In genomic region chr10:109895095-109895818, GRCh38 we compare ENCODE assay signal across 10 cellular contexts. TPM values are rescaled to one million over a fixed set of nuclear protein-coding genes. Genes with fewer than 3 reads are reported as not detected.
A peak's percentile ranks its signal among the peaks of the same experiment; 100 is the strongest.
DNase-seq lines count a peak whose midpoint lies in the region; ATAC-seq, FAIRE-seq and TF ChIP-seq lines count a peak whose summit lies in the region.
"Had no signal": no experiment of that assay in that cellular context is flagged by ENCODE, and none has a peak within 500 bp of the region (broad histone marks: within the 10 kb centered on the region; RNA-seq: fewer than 3 reads in every experiment).

No MANE protein-coding gene starts in this region.

- no peak for TF ChIP-seq CTCF in uterus (IDR thresholded peaks at IDR 0.05)
- no peak for TF ChIP-seq CTCF in OCI-LY7 (conservative IDR thresholded peaks at IDR 0.05; ENCODE audit: low read length)
- no peak for TF ChIP-seq CTCF in D721Med (IDR thresholded peaks at IDR 0.05; ENCODE audit: insufficient read depth, missing control alignments)

- FAIRE-seq in D721Med (lab: Jason Lieb, UNC): no peak
- FAIRE-seq: endometrium, GM18507 had no signal

- no peaks in the 10 kb centered on the region for H3K27me3 ChIP-seq in muscle layer of duodenum (ENCODE audit: low read depth, low read length)
- H3K27me3 ChIP-seq in uterus: no peaks in the 10 kb centered on the region

- peak; percentile 59 for DNase-seq in fibroblast of gingiva (ENCODE audit: low read depth)
- no peak for DNase-seq in uterus
- DNase-seq in OCI-LY7 (ENCODE audit: low spot score): no peak
- DNase-seq in OCI-M1 (lab: John Stamatoyannopoulos, UW): no peak
- no peak for DNase-seq in D721Med (ENCODE audit: insufficient read length, low spot score)
- DNase-seq: activated CD4-positive, alpha-beta T cell treated with anti-CD3 and anti-CD28 coated beads, Interleukin-2, amount 50 U/mL, for 4 hours had no signal

- no peaks in the 10 kb centered on the region for H4K20me1 ChIP-seq in OCI-LY7 (ENCODE audit: insufficient read depth, low read length)

- POLR2A ChIA-PET in OCI-LY7 (lab: Charles Lee): interaction anchor here (0.7 to 7.0 kb wide), 4 partner anchors 11 to 81 kb away, joined by 3 to 58 read pairs (median 4); no protein-coding TSS in a partner anchor

- TF ChIP-seq POLR2A in uterus (IDR thresholded peaks at IDR 0.05): no peak

- H3K79me2 ChIP-seq in OCI-LY7 (ENCODE audit: insufficient read depth, low read depth, low read length): peaks cover 39% of the 10 kb centered on the region

- H3K4me3 ChIP-seq in muscle layer of duodenum (ENCODE audit: low read depth in 1 of 2, low read length in 2 of 2) (peak overlapping the region in 1 of 2 donors; percentile 11), uterus (no peak overlapping the region), OCI-LY7 (ENCODE audit: low read depth, low read length, poor library complexity, severe bottlenecking) (no peak overlapping the region)

- H3K4me1 ChIP-seq in muscle layer of duodenum (ENCODE audit: control insufficient read depth in 1 of 2, insufficient read depth in 2 of 2, low read length in 2 of 2): peaks cover 30 to 55% of the 10 kb centered on the region in 2 donors
- H3K4me1 ChIP-seq in uterus: peaks cover 0 to 11% of the 10 kb centered on the region in 2 donors
- no peaks in the 10 kb centered on the region for H3K4me1 ChIP-seq in OCI-LY7 (ENCODE audit: insufficient read depth, low read length, poor library complexity, severe bottlenecking)

- H3K4me2 ChIP-seq in OCI-LY7 (ENCODE audit: low read length): no peak overlapping the region

- intact Hi-C loops in uterus (cut with DNase I; ENCODE audit: low total_unique reads) (no loop called here), OCI-LY7 (cut with micrococcal nuclease; ENCODE audit: unreplicated experiment) (no loop called here)

- BruUV-seq in OCI-LY7 (replicated peaks; lab: Mats Ljungman, UMichigan): no TSS peak

- H3K9me2 ChIP-seq in OCI-LY7 (ENCODE audit: insufficient read depth, low read length): no peaks in the 10 kb centered on the region

- H3K9me3 ChIP-seq in muscle layer of duodenum (ENCODE audit: control insufficient read depth in 1 of 2, low read length in 2 of 2) (no peaks in the 10 kb centered on the region), uterus (no peaks in the 10 kb centered on the region), OCI-LY7 (ENCODE audit: low read length) (no peaks in the 10 kb centered on the region)

- H3K36me3 ChIP-seq in muscle layer of duodenum (ENCODE audit: control insufficient read depth in 1 of 2, insufficient read depth in 2 of 2, low read length in 2 of 2) (peaks cover 14 to 22% of the 10 kb centered on the region in 2 donors), uterus (no peaks in the 10 kb centered on the region), OCI-LY7 (ENCODE audit: insufficient read depth, low read length) (peaks cover 95% of the 10 kb centered on the region)

- CTCF ChIA-PET in OCI-LY7 (lab: Charles Lee; ENCODE audit: unreplicated experiment): interaction anchor here (0.7 kb wide), 1 partner anchor 11 kb away, joined by 3 read pairs; no protein-coding TSS in a partner anchor

- H3K27ac ChIP-seq in muscle layer of duodenum (ENCODE audit: low read length) (peak overlapping the region; percentile 41), uterus (peak overlapping the region; percentile 61 to 67), OCI-LY7 (ENCODE audit: low read depth, low read length, poor library complexity, severe bottlenecking) (no peak overlapping the region)

- peak; percentile 65 for ATAC-seq in SK-N-SH treated with all-trans-retinoic acid at 6 μM for 48 hours

- H2AFZ ChIP-seq in OCI-LY7 (ENCODE audit: low read length): no peak overlapping the region

TF ChIP-seq in SK-N-SH treated with all-trans-retinoic acid at 6 μM for 48 hours, 23 proteins besides CTCF, POLR2A, EP300 and RAD21:
- no peak for TF ChIP-seq ZC3H10 (CRISPR knock-in tag; IDR thresholded peaks at IDR 0.05)
- no peak for TF ChIP-seq ZNF70 (CRISPR knock-in tag; IDR thresholded peaks at IDR 0.05)
- TF ChIP-seq TCF4 (CRISPR knock-in tag; IDR thresholded peaks at IDR 0.05; ENCODE audit: borderline replicate concordance): no peak
- TF ChIP-seq ISL1 (CRISPR knock-in tag; IDR thresholded peaks at IDR 0.05): no peak
- TF ChIP-seq ZNF565 (CRISPR knock-in tag; conservative IDR thresholded peaks at IDR 0.05; ENCODE audit: low read depth): no peak
- no peak for TF ChIP-seq ESRRG (CRISPR knock-in tag; IDR thresholded peaks at IDR 0.05)
- TF ChIP-seq GLIS3 (CRISPR knock-in tag; IDR thresholded peaks at IDR 0.05): no peak
- TF ChIP-seq PPARA (CRISPR knock-in tag; IDR thresholded peaks at IDR 0.05; ENCODE audit: borderline replicate concordance): no peak
- TF ChIP-seq, protein P1, sequence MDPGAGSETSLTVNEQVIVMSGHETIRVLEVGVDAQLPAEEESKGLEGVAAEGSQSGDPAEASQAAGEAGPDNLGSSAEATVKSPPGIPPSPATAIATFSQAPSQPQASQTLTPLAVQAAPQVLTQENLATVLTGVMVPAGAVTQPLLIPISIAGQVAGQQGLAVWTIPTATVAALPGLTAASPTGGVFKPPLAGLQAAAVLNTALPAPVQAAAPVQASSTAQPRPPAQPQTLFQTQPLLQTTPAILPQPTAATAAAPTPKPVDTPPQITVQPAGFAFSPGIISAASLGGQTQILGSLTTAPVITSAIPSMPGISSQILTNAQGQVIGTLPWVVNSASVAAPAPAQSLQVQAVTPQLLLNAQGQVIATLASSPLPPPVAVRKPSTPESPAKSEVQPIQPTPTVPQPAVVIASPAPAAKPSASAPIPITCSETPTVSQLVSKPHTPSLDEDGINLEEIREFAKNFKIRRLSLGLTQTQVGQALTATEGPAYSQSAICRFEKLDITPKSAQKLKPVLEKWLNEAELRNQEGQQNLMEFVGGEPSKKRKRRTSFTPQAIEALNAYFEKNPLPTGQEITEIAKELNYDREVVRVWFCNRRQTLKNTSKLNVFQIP (CRISPR knock-in tag; IDR thresholded peaks at IDR 0.05; ENCODE audit: borderline replicate concordance, low read depth): no peak
- no peak for TF ChIP-seq ZFP30 (CRISPR knock-in tag; IDR thresholded peaks at IDR 0.05)
- TF ChIP-seq BACH2 (CRISPR knock-in tag; IDR thresholded peaks at IDR 0.05; ENCODE audit: borderline replicate concordance): no peak
- no peak for TF ChIP-seq TOX (CRISPR knock-in tag; IDR thresholded peaks at IDR 0.05; ENCODE audit: borderline replicate concordance)
- TF ChIP-seq ZFP3 (CRISPR knock-in tag; IDR thresholded peaks at IDR 0.05): no peak
- no peak for TF ChIP-seq CSDC2 (CRISPR knock-in tag; IDR thresholded peaks at IDR 0.05)
- no peak for TF ChIP-seq PATZ1 (CRISPR knock-in tag; IDR thresholded peaks at IDR 0.05; ENCODE audit: borderline replicate concordance)
- TF ChIP-seq, protein P2, sequence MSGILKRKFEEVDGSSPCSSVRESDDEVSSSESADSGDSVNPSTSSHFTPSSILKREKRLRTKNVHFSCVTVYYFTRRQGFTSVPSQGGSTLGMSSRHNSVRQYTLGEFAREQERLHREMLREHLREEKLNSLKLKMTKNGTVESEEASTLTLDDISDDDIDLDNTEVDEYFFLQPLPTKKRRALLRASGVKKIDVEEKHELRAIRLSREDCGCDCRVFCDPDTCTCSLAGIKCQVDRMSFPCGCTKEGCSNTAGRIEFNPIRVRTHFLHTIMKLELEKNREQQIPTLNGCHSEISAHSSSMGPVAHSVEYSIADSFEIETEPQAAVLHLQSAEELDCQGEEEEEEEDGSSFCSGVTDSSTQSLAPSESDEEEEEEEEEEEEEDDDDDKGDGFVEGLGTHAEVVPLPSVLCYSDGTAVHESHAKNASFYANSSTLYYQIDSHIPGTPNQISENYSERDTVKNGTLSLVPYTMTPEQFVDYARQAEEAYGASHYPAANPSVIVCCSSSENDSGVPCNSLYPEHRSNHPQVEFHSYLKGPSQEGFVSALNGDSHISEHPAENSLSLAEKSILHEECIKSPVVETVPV (CRISPR knock-in tag; IDR thresholded peaks at IDR 0.05): no peak
- TF ChIP-seq ARNTL (CRISPR knock-in tag; IDR thresholded peaks at IDR 0.05; ENCODE audit: borderline replicate concordance, low read depth): no peak

RNA-seq across cellular contexts. Expression of gene XPNPEP1, which starts 28.1 kb away (rescaled TPM):
- 100 to 1,000 TPM in 2 of 4 donors, 10 to 100 TPM in 2; 41.0 to 188 (median 92.0) TPM for total RNA-seq in uterus
- total RNA-seq in OCI-LY7 (2014; rRNA removed; shearing (Covaris generic)): 234 and 237 TPM in 2 replicates
- total RNA-seq in OCI-LY7 (2022): 130 and 136 TPM in 2 replicates
